15 cellular contexts compared by ENCODE assay signal in the genomic region with DNA sequence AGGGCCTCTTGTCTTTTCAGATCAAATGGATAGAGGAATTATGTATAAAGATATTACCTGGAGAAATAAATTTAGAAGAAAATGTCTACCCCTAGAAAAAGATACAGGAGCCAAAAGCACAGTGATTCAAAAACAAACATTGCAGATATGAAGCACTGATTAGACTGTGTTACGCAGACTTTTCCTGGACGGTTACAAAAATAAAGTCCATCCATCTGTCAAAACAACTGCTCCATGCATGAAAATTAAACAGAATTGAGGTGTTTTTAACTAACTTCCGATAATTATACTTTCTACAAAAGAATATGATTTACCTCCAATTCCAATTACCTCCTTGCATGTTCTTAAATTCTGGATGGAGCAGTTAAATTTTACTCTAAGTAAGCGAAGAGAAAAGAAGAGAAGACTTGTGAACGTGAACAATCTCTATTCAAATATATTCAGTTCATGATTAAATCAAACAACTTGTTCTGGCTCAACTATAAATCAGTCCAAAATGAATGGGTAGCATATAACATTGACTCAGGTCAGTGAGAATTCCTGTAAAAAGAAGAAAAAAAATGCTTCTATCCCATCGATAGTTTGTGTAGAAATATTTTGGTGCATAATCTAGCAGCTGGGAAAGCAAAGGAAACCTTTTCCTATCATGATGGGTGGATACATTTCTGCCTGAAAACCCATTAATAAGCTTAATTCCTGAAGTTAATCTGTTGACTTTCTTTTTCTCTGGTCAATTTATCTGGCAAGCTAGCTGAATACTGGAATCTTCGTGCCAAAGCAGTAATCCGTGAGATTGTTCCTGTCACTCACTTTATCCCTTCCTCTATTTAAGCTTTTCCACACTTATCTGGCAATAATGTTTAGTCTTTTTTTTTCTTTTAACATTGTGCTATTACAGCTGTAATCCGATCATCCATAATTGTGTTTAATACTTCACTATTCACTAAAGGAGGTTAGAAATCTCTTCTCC.
DNase-seq lines count a peak whose midpoint lies in the region; ATAC-seq and TF ChIP-seq lines count a peak whose summit lies in the region.
"Had no signal": no experiment of that assay in that cellular context is flagged by ENCODE, and none has a peak within 500 bp of the region (broad histone marks: within the 10 kb centered on the region; RNA-seq: fewer than 3 reads in every experiment).

No MANE protein-coding gene starts in this region.

- no peaks in the 10 kb centered on the region for H3K79me1 ChIP-seq in H9 (ENCODE audit: insufficient read depth, low read depth, low read length, poor library complexity, severe bottlenecking)

- no peak overlapping the region for H2AK5ac ChIP-seq in H9 (ENCODE audit: insufficient read length, low read length)

- H3K4me1 ChIP-seq in H9 (ENCODE audit: insufficient read depth, low read length) = peaks cover 7% of the 10 kb centered on the region; the same call in 1 of the 2 replicates
- peaks cover 27% of the 10 kb centered on the region for H3K4me1 ChIP-seq in adipocyte (ENCODE audit: control insufficient read depth, insufficient read depth, low read length)
- no peaks in the 10 kb centered on the region for H3K4me1 ChIP-seq in skeletal muscle tissue (ENCODE audit: control insufficient read depth in 3 of 3, insufficient read depth in 3 of 3, low read length in 3 of 3)
- H3K4me1 ChIP-seq in upper lobe of right lung = peaks cover 10% of the 10 kb centered on the region
- no peaks in the 10 kb centered on the region for H3K4me1 ChIP-seq in effector memory CD4-positive, alpha-beta T cell (ENCODE audit: control insufficient read depth, insufficient read depth, low read length, poor library complexity, severe bottlenecking)

- H2BK15ac ChIP-seq in H9 (ENCODE audit: low read depth, low read length) = no peak overlapping the region

- H3K9ac ChIP-seq in H9 (ENCODE audit: extremely low read depth, insufficient read length, low read length) (no peak overlapping the region), adipocyte (ENCODE audit: low read length) (no peak overlapping the region), skeletal muscle tissue (ENCODE audit: low read depth in 1 of 3, low read length in 3 of 3) (no peak overlapping the region)

- no peak overlapping the region for H3K18ac ChIP-seq in H9 (ENCODE audit: insufficient read length, low read depth, low read length)

- H3K56ac ChIP-seq in H9 (ENCODE audit: insufficient read length, low read depth, low read length) = no peak overlapping the region

- no peak overlapping the region for H2BK12ac ChIP-seq in H9 (ENCODE audit: insufficient read length, low read depth, low read length)

- ATAC-seq in upper lobe of right lung (no peak), HG02642 (IDR thresholded peaks at IDR 0.05; ENCODE audit: poor library complexity, unreplicated experiment) (no peak)

- H3K36me3 Mint-ChIP-seq in H9 (ENCODE audit: insufficient read depth in 1 of 3, low read depth in 3 of 3) (peaks cover 2 to 4% (median 2%) of the 10 kb centered on the region in 3 experiments; a peak in 4 of 7 replicates), glutamatergic neuron (ENCODE audit: unreplicated experiment) (no peaks in the 10 kb centered on the region)

- H3K4ac ChIP-seq in H9 (ENCODE audit: low read depth, low read length) = no peak overlapping the region

- intact Hi-C loops in upper lobe of right lung (cut with DNase I) = no loop called here

- TF ChIP-seq CTCF in H9 (conservative IDR thresholded peaks at IDR 0.05) (no peak), glutamatergic neuron (IDR thresholded peaks at IDR 0.05; ENCODE audit: partially characterized antibody, unreplicated experiment) (no peak), upper lobe of right lung (IDR thresholded peaks at IDR 0.05) (no peak)

- H4K8ac ChIP-seq in H9 (replicated peaks; ENCODE audit: insufficient read length, low read depth, low read length) = no peak overlapping the region

- H3K4me3 Mint-ChIP-seq in H9 (no peak overlapping the region), glutamatergic neuron (ENCODE audit: unreplicated experiment) (no peak overlapping the region)
- H3K4me3 Mint-ChIP-seq: CD4-positive, alpha-beta T cell had no signal

- no peak overlapping the region for H2AFZ ChIP-seq in H9 (ENCODE audit: low read length)

- H2BK5ac ChIP-seq in H9 (ENCODE audit: insufficient read length, low read length) = no peak overlapping the region

- no peaks in the 10 kb centered on the region for H3K36me3 ChIP-seq in adipocyte (ENCODE audit: control insufficient read depth, insufficient read depth, low read length, severe bottlenecking)
- H3K36me3 ChIP-seq in skeletal muscle tissue (ENCODE audit: control insufficient read depth in 3 of 3, insufficient read depth in 3 of 3, low read length in 3 of 3) = no peaks in the 10 kb centered on the region
- no peaks in the 10 kb centered on the region for H3K36me3 ChIP-seq in upper lobe of right lung
- H3K36me3 ChIP-seq in effector memory CD4-positive, alpha-beta T cell (ENCODE audit: control insufficient read depth, insufficient read depth, low read length) = no peaks in the 10 kb centered on the region

- no peak overlapping the region for H3K14ac ChIP-seq in H9 (ENCODE audit: insufficient read depth, low read length)

- no peaks in the 10 kb centered on the region for H3K27me3 ChIP-seq in H9 (ENCODE audit: insufficient read depth, low read length)
- H3K27me3 ChIP-seq in adipocyte (replicated peaks; ENCODE audit: control insufficient read depth, insufficient read depth, low read length) = no peaks in the 10 kb centered on the region
- no peaks in the 10 kb centered on the region for H3K27me3 ChIP-seq in skeletal muscle tissue (ENCODE audit: control insufficient read depth in 3 of 3, insufficient read depth in 3 of 3, low read length in 3 of 3)
- H3K27me3 ChIP-seq in upper lobe of right lung = no peaks in the 10 kb centered on the region
- H3K27me3 ChIP-seq in effector memory CD4-positive, alpha-beta T cell (replicated peaks; ENCODE audit: control insufficient read depth, insufficient read depth, low read length, poor library complexity, severe bottlenecking) = no peaks in the 10 kb centered on the region

- no peak overlapping the region for H3K4me2 ChIP-seq in H9 (ENCODE audit: insufficient read depth, insufficient read length, low read length)

- H3K27me3 Mint-ChIP-seq in H9 (ENCODE audit: low read depth) (no peaks in the 10 kb centered on the region), glutamatergic neuron (ENCODE audit: unreplicated experiment) (peaks cover 3% of the 10 kb centered on the region)
- H3K27me3 Mint-ChIP-seq: CD4-positive, alpha-beta T cell had no signal

- H2BK20ac ChIP-seq in H9 (ENCODE audit: low read depth, low read length, poor library complexity, severe bottlenecking) = no peak overlapping the region

- H3K9me3 ChIP-seq in H9 (ENCODE audit: control insufficient read depth, low read depth, low read length) (no peaks in the 10 kb centered on the region), adipocyte (ENCODE audit: control insufficient read depth, low read length) (no peaks in the 10 kb centered on the region), skeletal muscle tissue (ENCODE audit: control insufficient read depth in 3 of 3, low read length in 3 of 3) (no peaks in the 10 kb centered on the region), upper lobe of right lung (no peaks in the 10 kb centered on the region)
- H3K9me3 ChIP-seq in effector memory CD4-positive, alpha-beta T cell (ENCODE audit: control insufficient read depth, low read length) = no peaks in the 10 kb centered on the region

- H3K4me1 Mint-ChIP-seq in H9 (peaks cover 72 to 74% of the 10 kb centered on the region in 2 experiments), glutamatergic neuron (ENCODE audit: low read depth, unreplicated experiment) (peaks cover 48% of the 10 kb centered on the region)

- DNase-seq in H9 (no peak), adipocyte (ENCODE audit: low read depth) (no peak), glutamatergic neuron (no peak), upper lobe of right lung (no peak)
- DNase-seq in effector memory CD4-positive, alpha-beta T cell = no peak
- DNase-seq: activated CD4-positive, alpha-beta T cell treated with anti-CD3 and anti-CD28 coated beads, Interleukin-2, amount 50 U/mL, for 48 hours; activated T-cell treated with anti-CD3 and anti-CD28 coated beads for 4 hours; CD4-positive, alpha-beta T cell; foreskin fibroblast; NCI-H1930; NCI-H510A; T-helper 2 cell had no signal

- no peak overlapping the region for H3K23ac ChIP-seq in H9 (ENCODE audit: insufficient read length, low read depth, low read length)

- no peaks in the 10 kb centered on the region for H4K20me1 ChIP-seq in H9 (ENCODE audit: control insufficient read depth, insufficient read depth, insufficient read length)

- H2BK120ac ChIP-seq in H9 (ENCODE audit: low read depth, low read length, poor library complexity, severe bottlenecking) = no peak overlapping the region

- H3K27ac Mint-ChIP-seq in H9 (peak overlapping the region in 2 of 3 experiments; percentile 63 to 88; a peak in 5 of 7 replicates), glutamatergic neuron (ENCODE audit: unreplicated experiment) (peak overlapping the region; percentile 40)
- H3K27ac Mint-ChIP-seq: CD4-positive, alpha-beta T cell had no signal

- peak overlapping the region; percentile 49 for H3K4me3 ChIP-seq in adipocyte (ENCODE audit: low read length)
- H3K4me3 ChIP-seq in skeletal muscle tissue (ENCODE audit: low read length in 3 of 3) = no peak overlapping the region
- no peak overlapping the region for H3K4me3 ChIP-seq in upper lobe of right lung
- H3K4me3 ChIP-seq in effector memory CD4-positive, alpha-beta T cell (ENCODE audit: insufficient read depth, low read depth, low read length, poor library complexity, severe bottlenecking) = no peak overlapping the region

- no peaks in the 10 kb centered on the region for H3K9me3 Mint-ChIP-seq in H9
- H3K9me3 Mint-ChIP-seq in glutamatergic neuron (ENCODE audit: unreplicated experiment) = peaks cover 7% of the 10 kb centered on the region
- H3K9me3 Mint-ChIP-seq: CD4-positive, alpha-beta T cell had no signal

- no peak overlapping the region for H4K91ac ChIP-seq in H9 (ENCODE audit: insufficient read length, low read depth, low read length)

- H3T11ph ChIP-seq in H9 (ENCODE audit: low read length) = no peak overlapping the region

- no CpG with 5 or more reads among the region's 9 CpGs for WGBS in H9 (ENCODE audit: extremely low coverage, insufficient read length, low lambda C conversion rate)

- H4K5ac ChIP-seq in H9 (ENCODE audit: insufficient read length, low read depth, low read length) = no peak overlapping the region

- H3K27ac ChIP-seq in H9 (ENCODE audit: insufficient read length, low read depth, low read length) = no peak overlapping the region
- H3K27ac ChIP-seq in skeletal muscle tissue (ENCODE audit: low read depth, low read length) = peak overlapping the region; percentile 27
- H3K27ac ChIP-seq in upper lobe of right lung = no peak overlapping the region
- H3K27ac ChIP-seq in effector memory CD4-positive, alpha-beta T cell (ENCODE audit: insufficient read depth, low read length, poor library complexity, severe bottlenecking) = no peak overlapping the region
- H3K27ac ChIP-seq: VCaP had no signal

- no peaks in the 10 kb centered on the region for H3K23me2 ChIP-seq in H9 (ENCODE audit: insufficient read length, low read depth, low read length, poor library complexity, severe bottlenecking)

- no peaks in the 10 kb centered on the region for H3K79me2 ChIP-seq in H9 (ENCODE audit: insufficient read depth, low read length)
